ENCODE assay signal across 1 cellular context in genomic region chr3:71536376-71536965, GRCh38.
TF ChIP-seq lines count a peak whose summit lies in the region.

No MANE protein-coding gene starts in this region.

TF ChIP-seq in HCT116, 20 proteins besides CTCF, POLR2A, EP300 and RAD21 (continued from another document):
- no peak for TF ChIP-seq REST (IDR thresholded peaks at IDR 0.05; ENCODE audit: low read depth)
- TF ChIP-seq SP1 (IDR thresholded peaks at IDR 0.05; ENCODE audit: low read depth) = no peak
- no peak for TF ChIP-seq ELF1 (IDR thresholded peaks at IDR 0.05; ENCODE audit: borderline replicate concordance, low read depth)
- no peak for TF ChIP-seq CEBPB (IDR thresholded peaks at IDR 0.05; ENCODE audit: low read depth)
- no peak for TF ChIP-seq ZBTB33 (IDR thresholded peaks at IDR 0.05; ENCODE audit: extremely low read depth, insufficient replicate concordance, low read length)
- no peak for TF ChIP-seq EZH2phosphoT487 (IDR thresholded peaks at IDR 0.05; ENCODE audit: borderline replicate concordance)
